In genomic region chr16:12260647-12261262, GRCh38 we compare ENCODE assay signal across 18 cellular contexts.
DNase-seq lines count a peak whose midpoint lies in the region; ATAC-seq, FAIRE-seq and TF ChIP-seq lines count a peak whose summit lies in the region.
"Had no signal": no experiment of that assay in that cellular context is flagged by ENCODE, and none has a peak within 500 bp of the region (broad histone marks: within the 10 kb centered on the region; RNA-seq: fewer than 3 reads in every experiment).

No MANE protein-coding gene starts in this region.

- CTCF ChIA-PET in HEK293 (lab: Yijun Ruan, JAX) (interaction anchor here (0.6 to 1.3 kb wide), 3 partner anchors 11 to 166 kb away, joined by 3 to 5 read pairs (median 4); no protein-coding TSS in a partner anchor), SK-N-SH (lab: Yijun Ruan, JAX) (no interaction called here)

- no peak overlapping the region for H3K4me3 Mint-ChIP-seq in neural progenitor cell
- H3K4me3 Mint-ChIP-seq: CD14-positive monocyte, HFFc6, immature natural killer cell had no signal

- H3K36me3 ChIP-seq in HEK293 (ENCODE audit: control insufficient read depth in 2 of 2, insufficient read depth in 1 of 2, low read length in 2 of 2) (no peaks in the 10 kb centered on the region), neural progenitor cell (no peaks in the 10 kb centered on the region), SK-N-SH (replicated peaks in 1 of 2; ENCODE audit: control insufficient read depth in 1 of 2, insufficient read depth in 2 of 2, low read length in 1 of 2) (no peaks in the 10 kb centered on the region)
- H3K36me3 ChIP-seq: suprapubic skin had no signal

- ATAC-seq in GM18502 (IDR thresholded peaks at IDR 0.05; ENCODE audit: poor library complexity, unreplicated experiment): no peak
- ATAC-seq: body of pancreas had no signal

- TF ChIP-seq RAD21 in SK-N-SH (IDR thresholded peaks at IDR 0.05; ENCODE audit: low read length): no peak

- no peak overlapping the region for H3K4me3 ChIP-seq in HEK293 (ENCODE audit: low read depth, low read length)
- H3K4me3 ChIP-seq in fibroblast of pulmonary artery (replicated peaks; ENCODE audit: low read depth, low read length): no peak overlapping the region
- H3K4me3 ChIP-seq in neural progenitor cell: no peak overlapping the region
- H3K4me3 ChIP-seq in SK-N-SH (ENCODE audit: low read depth in 2 of 2, low read length in 1 of 2): no peak overlapping the region
- H3K4me3 ChIP-seq: body of pancreas, suprapubic skin had no signal

- H3K9me3 ChIP-seq in HEK293 (ENCODE audit: control insufficient read depth, insufficient read depth, low read depth, low read length) (no peaks in the 10 kb centered on the region), neural progenitor cell (ENCODE audit: low read depth) (no peaks in the 10 kb centered on the region), SK-N-SH (no peaks in the 10 kb centered on the region)
- H3K9me3 ChIP-seq: body of pancreas, suprapubic skin had no signal

- H3K79me2 ChIP-seq in neural progenitor cell (ENCODE audit: low read depth): no peaks in the 10 kb centered on the region
- no peaks in the 10 kb centered on the region for H3K79me2 ChIP-seq in SK-N-SH (ENCODE audit: insufficient read depth)

- POLR2A ChIA-PET in HEK293 (lab: Yijun Ruan, JAX) (no interaction called here), SK-N-SH (lab: Yijun Ruan, JAX) (no interaction called here)

- FAIRE-seq in frontal cortex (lab: Jason Lieb, UNC): no peak

- H3K4me2 ChIP-seq in neural progenitor cell (no peak overlapping the region), SK-N-SH (no peak overlapping the region)

- 78% methylated on average over 12 of the region's 31 CpGs for WGBS in SK-N-SH (ENCODE audit: low lambda C conversion rate)

- DNase-seq in SHP77 (lab: John Stamatoyannopoulos, UW) (peak; percentile 75 to 83), fibroblast of pulmonary artery (ENCODE audit: low read depth) (peak; percentile 31), neural progenitor cell (ENCODE audit: low spot score) (peak; percentile 71), SK-N-SH (no peak), frontal cortex (ENCODE audit: low spot score in 2 of 2) (no peak)
- DNase-seq in stimulated activated CD4-positive, alpha-beta T cell treated with anti-CD3 and anti-CD28 coated beads, Interleukin-4, amount 100 ng/mL, for 24 hours: no peak
- DNase-seq: activated CD4-positive, alpha-beta T cell treated with anti-CD3 and anti-CD28 coated beads, Interleukin-2, amount 50 U/mL, for 1 hour; HFFc6; immature natural killer cell; NCI-H187; T-helper 1 cell had no signal

- no peak overlapping the region for H2AFZ ChIP-seq in neural progenitor cell (replicated peaks)
- no peak overlapping the region for H2AFZ ChIP-seq in SK-N-SH (ENCODE audit: low read depth)

- no peaks in the 10 kb centered on the region for H3K27me3 ChIP-seq in neural progenitor cell
- H3K27me3 ChIP-seq in SK-N-SH (ENCODE audit: insufficient read depth): no peaks in the 10 kb centered on the region
- H3K27me3 ChIP-seq: body of pancreas, suprapubic skin had no signal

- H3K36me3 Mint-ChIP-seq in neural progenitor cell: no peaks in the 10 kb centered on the region

- H4K20me1 ChIP-seq in neural progenitor cell (ENCODE audit: low read depth) (no peaks in the 10 kb centered on the region), SK-N-SH (ENCODE audit: insufficient read depth) (no peaks in the 10 kb centered on the region)

- no peak overlapping the region for H3K27ac ChIP-seq in HEK293 (ENCODE audit: extremely low read depth, low read depth, low read length)
- H3K27ac ChIP-seq in neural progenitor cell: no peak overlapping the region
- no peak overlapping the region for H3K27ac ChIP-seq in SK-N-SH (ENCODE audit: low read depth in 2 of 2, low read length in 1 of 2)
- H3K27ac ChIP-seq: body of pancreas, epithelial cell of prostate, suprapubic skin had no signal

- no peaks in the 10 kb centered on the region for H3K4me1 ChIP-seq in HEK293 (ENCODE audit: control insufficient read depth, insufficient read depth, low read length)
- peaks cover 6% of the 10 kb centered on the region for H3K4me1 ChIP-seq in neural progenitor cell
- H3K4me1 ChIP-seq in SK-N-SH (ENCODE audit: control insufficient read depth in 1 of 2, insufficient read depth in 2 of 2, low read depth in 1 of 2, low read length in 1 of 2): no peaks in the 10 kb centered on the region
- H3K4me1 ChIP-seq: suprapubic skin had no signal

- no peak for TF ChIP-seq EP300 in SK-N-SH (IDR thresholded peaks at IDR 0.05; ENCODE audit: borderline replicate concordance in 1 of 2, low read depth in 1 of 2, low read length in 1 of 2)

- peaks cover 10% of the 10 kb centered on the region for H3K27me3 Mint-ChIP-seq in neural progenitor cell (ENCODE audit: insufficient read depth, low read depth)

- H3K9ac ChIP-seq in neural progenitor cell: no peak overlapping the region
- H3K9ac ChIP-seq in SK-N-SH: no peak overlapping the region

- peaks cover 52% of the 10 kb centered on the region for H3K4me1 Mint-ChIP-seq in neural progenitor cell
- H3K4me1 Mint-ChIP-seq: CD14-positive monocyte had no signal

- H3K9me2 ChIP-seq in SK-N-SH: no peaks in the 10 kb centered on the region

- no peaks in the 10 kb centered on the region for H3K9me3 Mint-ChIP-seq in neural progenitor cell
- H3K9me3 Mint-ChIP-seq: activated T-helper 2 cell treated with anti-CD3 and anti-CD28 coated beads, Interferon-gamma antibody, Interleukin-2, Interleukin-4, amounts not matched to agents 10 μg/mL and 5 μg/mL and 100 μg/mL, durations not matched to agents 14 hours and 24 hours and 36 hours; HFFc6; immature natural killer cell had no signal

- H3F3A ChIP-seq in neural progenitor cell (ENCODE audit: low read depth) (no peaks in the 10 kb centered on the region), SK-N-SH (replicated peaks; ENCODE audit: insufficient read depth) (no peaks in the 10 kb centered on the region)

- TF ChIP-seq CTCF in HEK293 (tag by site-specific recombination; IDR thresholded peaks at IDR 0.05) (peak; percentile 85), fibroblast of pulmonary artery (IDR thresholded peaks at IDR 0.05; ENCODE audit: low read length, missing control alignments) (peak; percentile 6), neural progenitor cell (IDR thresholded peaks at IDR 0.05) (peak; percentile 35), SK-N-SH (IDR thresholded peaks at IDR 0.05) (no peak)

- H3K27ac Mint-ChIP-seq in neural progenitor cell: no peak overlapping the region
- H3K27ac Mint-ChIP-seq: activated T-helper 2 cell treated with anti-CD3 and anti-CD28 coated beads, Interferon-gamma antibody, Interleukin-2, Interleukin-4, amounts not matched to agents 10 μg/mL and 5 μg/mL and 100 μg/mL, durations not matched to agents 14 hours and 24 hours and 36 hours; HFFc6; immature natural killer cell had no signal

TF ChIP-seq in HEK293, 187 proteins besides CTCF, POLR2A, EP300 and RAD21 (continues in another document):
- peak; percentile 38 for TF ChIP-seq ZBTB26 (tag by site-specific recombination; optimal IDR thresholded peaks at IDR 0.05)
- TF ChIP-seq ZNF341 (tag by site-specific recombination; IDR thresholded peaks at IDR 0.05; ENCODE audit: low read depth): peak; percentile 71
- TF ChIP-seq ZSCAN16 (tag by site-specific recombination; IDR thresholded peaks at IDR 0.05): peak; percentile 92
- no peak for TF ChIP-seq BCL11A (tag by site-specific recombination; IDR thresholded peaks at IDR 0.05; ENCODE audit: low read depth)
- no peak for TF ChIP-seq ZNF211 (tag by site-specific recombination; IDR thresholded peaks at IDR 0.05; ENCODE audit: low read depth)
- TF ChIP-seq HOXD13 (CRISPR knock-in tag; IDR thresholded peaks at IDR 0.05; ENCODE audit: borderline replicate concordance): no peak
- TF ChIP-seq ZNF366 (tag by site-specific recombination; conservative IDR thresholded peaks at IDR 0.05): no peak

TF ChIP-seq in SK-N-SH, 30 proteins besides CTCF, POLR2A, EP300 and RAD21:
- TF ChIP-seq, protein P1, sequence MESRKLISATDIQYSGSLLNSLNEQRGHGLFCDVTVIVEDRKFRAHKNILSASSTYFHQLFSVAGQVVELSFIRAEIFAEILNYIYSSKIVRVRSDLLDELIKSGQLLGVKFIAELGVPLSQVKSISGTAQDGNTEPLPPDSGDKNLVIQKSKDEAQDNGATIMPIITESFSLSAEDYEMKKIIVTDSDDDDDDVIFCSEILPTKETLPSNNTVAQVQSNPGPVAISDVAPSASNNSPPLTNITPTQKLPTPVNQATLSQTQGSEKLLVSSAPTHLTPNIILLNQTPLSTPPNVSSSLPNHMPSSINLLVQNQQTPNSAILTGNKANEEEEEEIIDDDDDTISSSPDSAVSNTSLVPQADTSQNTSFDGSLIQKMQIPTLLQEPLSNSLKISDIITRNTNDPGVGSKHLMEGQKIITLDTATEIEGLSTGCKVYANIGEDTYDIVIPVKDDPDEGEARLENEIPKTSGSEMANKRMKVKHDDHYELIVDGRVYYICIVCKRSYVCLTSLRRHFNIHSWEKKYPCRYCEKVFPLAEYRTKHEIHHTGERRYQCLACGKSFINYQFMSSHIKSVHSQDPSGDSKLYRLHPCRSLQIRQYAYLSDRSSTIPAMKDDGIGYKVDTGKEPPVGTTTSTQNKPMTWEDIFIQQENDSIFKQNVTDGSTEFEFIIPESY (IDR thresholded peaks at IDR 0.05; ENCODE audit: borderline replicate concordance, low read depth): no peak
- TF ChIP-seq SMC3 (IDR thresholded peaks at IDR 0.05; ENCODE audit: low read depth, low read length) (no peak), MAX (IDR thresholded peaks at IDR 0.05; ENCODE audit: low read depth) (no peak), RCOR1 (IDR thresholded peaks at IDR 0.05; ENCODE audit: low read length) (no peak), MXI1 (IDR thresholded peaks at IDR 0.05; ENCODE audit: low read depth, low read length) (no peak), TCF12 (IDR thresholded peaks at IDR 0.05) (no peak), JUND (IDR thresholded peaks at IDR 0.05) (no peak), CHD2 (IDR thresholded peaks at IDR 0.05; ENCODE audit: low read length, partially characterized antibody) (no peak), RFX5 (IDR thresholded peaks at IDR 0.05; ENCODE audit: low read length) (no peak), MEF2A (IDR thresholded peaks at IDR 0.05; ENCODE audit: borderline replicate concordance, low read depth) (no peak)
TF ChIP-seq in SK-N-SH: peak in this region for 0.

Comparison
In these comparisons a context has a peak if more than half of its experiments do, and no peak if none do; other contexts are left out.
1. DNase-seq: peak in SHP77 (2 of 2), fibroblast of pulmonary artery (single experiment) and neural progenitor cell (single experiment); none in SK-N-SH (single experiment), frontal cortex (0 of 2) and stimulated activated CD4-positive, alpha-beta T cell treated with anti-CD3 and anti-CD28 coated beads, Interleukin-4, amount 100 ng/mL, for 24 hours (single experiment).
2. Of the 4 proteins assayed by ChIP-seq in both HEK293 and SK-N-SH: peak only in HEK293: CTCF; only in SK-N-SH: none; in both: none; in neither: 3.